In genomic region chr1:44617703-44618029, GRCh38 we compare ENCODE assay signal across 14 cellular contexts. TPM values are rescaled to one million over a fixed set of nuclear protein-coding genes. Genes with fewer than 3 reads are reported as not detected.
DNase-seq lines count a peak whose midpoint lies in the region; ATAC-seq and TF ChIP-seq lines count a peak whose summit lies in the region.
"Had no signal": no experiment of that assay in that cellular context is flagged by ENCODE, and none has a peak within 500 bp of the region (broad histone marks: within the 10 kb centered on the region; RNA-seq: fewer than 3 reads in every experiment).

No MANE protein-coding gene starts in this region.

- no peaks in the 10 kb centered on the region for H3K9me3 ChIP-seq in left ventricle myocardium inferior (replicated peaks)
- H3K9me3 ChIP-seq in heart left ventricle, result no peaks in the 10 kb centered on the region
- no peaks in the 10 kb centered on the region for H3K9me3 ChIP-seq in esophagus squamous epithelium
- no peaks in the 10 kb centered on the region for H3K9me3 ChIP-seq in osteoblast (ENCODE audit: low read depth, low read length)
- no peaks in the 10 kb centered on the region for H3K9me3 ChIP-seq in gastrocnemius medialis

- H3K27me3 ChIP-seq in left ventricle myocardium inferior (ENCODE audit: low read depth), result peaks cover 29% of the 10 kb centered on the region
- peaks cover 0 to 16% (median 0%) of the 10 kb centered on the region in 9 donors for H3K27me3 ChIP-seq in heart left ventricle
- peaks cover 0 to 31% (median 2%) of the 10 kb centered on the region in 4 donors for H3K27me3 ChIP-seq in esophagus squamous epithelium
- H3K27me3 ChIP-seq in osteoblast (ENCODE audit: insufficient read depth, low read length), result no peaks in the 10 kb centered on the region
- peaks cover 14 to 21% (median 17%) of the 10 kb centered on the region in 3 donors for H3K27me3 ChIP-seq in gastrocnemius medialis

- 74 to 91% (median 85%) methylated on average over 1 of the region's 1 CpG for WGBS in heart left ventricle, 4 donors
- WGBS in esophagus squamous epithelium, 2 donors, result 60 to 67% methylated on average over 1 of the region's 1 CpG

- H3K4me2 ChIP-seq in osteoblast (ENCODE audit: insufficient read depth, low read length), result peak overlapping the region; percentile 82

- DNase-seq in left ventricle myocardium inferior (no peak), heart left ventricle (no peak), esophagus squamous epithelium (lab: John Stamatoyannopoulos, UW) (no peak), osteoblast (ENCODE audit: insufficient read length, low spot score, missing footprints) (no peak), gastrocnemius medialis (no peak)
- no peak for DNase-seq in stimulated activated CD4-positive, alpha-beta T cell treated with anti-CD3 and anti-CD28 coated beads, Interleukin-2, amount 100 ng/mL, for 48 hours
- no peak for DNase-seq in activated naive CD4-positive, alpha-beta T cell (lab: John Stamatoyannopoulos, UW)
- DNase-seq: activated naive CD8-positive, alpha-beta T cell treated with anti-CD3 and anti-CD28 coated beads, Interleukin-2, amount 10 ng/mL, durations not matched to agents 7 days and 5 days; activated T-cell treated with anti-CD3 and anti-CD28 coated beads, Interleukin-2, amount 50 U/mL, for 1 hour; NCI-H187; NCI-H526 treated with DMSO at 0.1 percent for 48 hours; stimulated activated CD4-positive, alpha-beta T cell treated with anti-CD3 and anti-CD28 coated beads, Interleukin-4, amount 100 ng/mL, for 4 hours; stimulated activated naive CD4-positive, alpha-beta T cell had no signal

- in situ Hi-C loops in gastrocnemius medialis (cut with MboI; ENCODE audit: low sequenced_read_pairs in 4 of 4), result no loop called here

- TF ChIP-seq CTCF in left ventricle myocardium inferior (IDR thresholded peaks at IDR 0.05; ENCODE audit: borderline replicate concordance) (no peak), heart left ventricle (IDR thresholded peaks at IDR 0.05) (no peak), esophagus squamous epithelium (IDR thresholded peaks at IDR 0.05) (no peak), osteoblast (IDR thresholded peaks at IDR 0.05; ENCODE audit: extremely low read depth, low read depth, low read length) (no peak), gastrocnemius medialis (IDR thresholded peaks at IDR 0.05 in 4 of 5, conservative IDR thresholded peaks at IDR 0.05 in 1 of 5) (no peak)

- H3K4me3 ChIP-seq in left ventricle myocardium inferior, result peak overlapping the region; percentile 62
- peak overlapping the region in 4 of 12 donors; percentile 25 to 43 (median 41) for H3K4me3 ChIP-seq in heart left ventricle
- peak overlapping the region in 3 of 4 donors; percentile 23 to 62 (median 40) for H3K4me3 ChIP-seq in esophagus squamous epithelium
- H3K4me3 ChIP-seq in osteoblast (ENCODE audit: insufficient read depth, low read length), result peak overlapping the region; percentile 77
- no peak overlapping the region for H3K4me3 ChIP-seq in gastrocnemius medialis

- H4K20me1 ChIP-seq in osteoblast (ENCODE audit: insufficient read depth, low read length), result no peaks in the 10 kb centered on the region

- TF ChIP-seq POLR2A in heart left ventricle (IDR thresholded peaks at IDR 0.05) (no peak), esophagus squamous epithelium (IDR thresholded peaks at IDR 0.05) (no peak), gastrocnemius medialis (IDR thresholded peaks at IDR 0.05) (no peak)

- intact Hi-C loops in left ventricle myocardium inferior (cut with micrococcal nuclease) (no loop called here), heart left ventricle (cut with DNase I) (no loop called here), esophagus squamous epithelium (cut with DNase I) (no loop called here), gastrocnemius medialis (cut with DNase I; ENCODE audit: low total_unique reads) (no loop called here)

- H3K4me1 ChIP-seq in left ventricle myocardium inferior, result peaks cover 8% of the 10 kb centered on the region
- peaks cover 0 to 11% (median 0%) of the 10 kb centered on the region in 12 donors for H3K4me1 ChIP-seq in heart left ventricle
- H3K4me1 ChIP-seq in esophagus squamous epithelium, result peaks cover 0 to 15% (median 9%) of the 10 kb centered on the region in 3 donors
- peaks cover 44% of the 10 kb centered on the region for H3K4me1 ChIP-seq in osteoblast (ENCODE audit: insufficient read depth, low read length)
- H3K4me1 ChIP-seq in gastrocnemius medialis, result no peaks in the 10 kb centered on the region

- H3K36me3 ChIP-seq in left ventricle myocardium inferior, result no peaks in the 10 kb centered on the region
- no peaks in the 10 kb centered on the region for H3K36me3 ChIP-seq in heart left ventricle
- H3K36me3 ChIP-seq in esophagus squamous epithelium, result no peaks in the 10 kb centered on the region
- H3K36me3 ChIP-seq in osteoblast (ENCODE audit: insufficient read depth, low read length), result no peaks in the 10 kb centered on the region
- H3K36me3 ChIP-seq in gastrocnemius medialis, result no peaks in the 10 kb centered on the region

- H3K79me2 ChIP-seq in osteoblast (ENCODE audit: insufficient read depth, low read length), result no peaks in the 10 kb centered on the region

- ATAC-seq in heart left ventricle (no peak), GM21526 (IDR thresholded peaks at IDR 0.05; ENCODE audit: low FRiP score, unreplicated experiment) (no peak), gastrocnemius medialis (no peak)

- H3K27ac ChIP-seq in left ventricle myocardium inferior (replicated peaks) (no peak overlapping the region), heart left ventricle (no peak overlapping the region), esophagus squamous epithelium (no peak overlapping the region), osteoblast (ENCODE audit: low read depth, low read length) (peak overlapping the region; percentile 23), gastrocnemius medialis (no peak overlapping the region)

- peak overlapping the region; percentile 77 for H2AFZ ChIP-seq in osteoblast (ENCODE audit: low read length)

RNA-seq across cellular contexts. Expression of gene TMEM53, which starts 56.6 kb away (rescaled TPM):
- total RNA-seq in left ventricle myocardium inferior (11.5 TPM), heart left ventricle (10 to 100 TPM in 6 of 9 donors, 1 to 10 TPM in 3; 8.5 to 18.1 (median 12.5) TPM), esophagus squamous epithelium (1 to 10 TPM; 3.2 to 5.8 (median 4.0) TPM), osteoblast (6.9 and 7.7 TPM in 2 replicates), gastrocnemius medialis (1 to 10 TPM; 2.6 to 5.9 (median 4.2) TPM)
- polyA plus RNA-seq in heart left ventricle, result 10 to 100 TPM in 1 of 2 donors, 1 to 10 TPM in 1; 8.6 to 20.0 TPM

RNA-seq across cellular contexts. Expression of gene ARMH1, which starts 56.8 kb away (rescaled TPM):
- total RNA-seq in left ventricle myocardium inferior, result 1.1 TPM
- 1 to 10 TPM in 2 of 9 donors, under 1 TPM in 4, not detected in 3; 0.33 to 9.9 (median 0.64) TPM for total RNA-seq in heart left ventricle
- polyA plus RNA-seq in heart left ventricle, result under 1 TPM; 0.62 to 0.88 TPM
- total RNA-seq in esophagus squamous epithelium, result 1 to 10 TPM in 1 of 4 donors, not detected in 3; 1.3 TPM
- total RNA-seq in osteoblast, result 3.2 and 4.3 TPM in 2 replicates
- total RNA-seq in gastrocnemius medialis, result under 1 TPM in 1 of 4 donors, not detected in 3; 0.78 TPM

Comparison
In these comparisons a context has a peak if more than half of its experiments do, and no peak if none do; other contexts are left out.
1. H3K4me3 ChIP-seq: peak in left ventricle myocardium inferior (single experiment), esophagus squamous epithelium (3 of 4) and osteoblast (single experiment); none in gastrocnemius medialis (0 of 4).